12 cellular contexts compared by ENCODE assay signal in genomic region chr2:136874258-136874657, GRCh38.
DNase-seq lines count a peak whose midpoint lies in the region; ATAC-seq and TF ChIP-seq lines count a peak whose summit lies in the region.
"Had no signal": no experiment of that assay in that cellular context is flagged by ENCODE, and none has a peak within 500 bp of the region (broad histone marks: within the 10 kb centered on the region; RNA-seq: fewer than 3 reads in every experiment).

No MANE protein-coding gene starts in this region.

- H3K36me3 ChIP-seq in GM06990 (ENCODE audit: control insufficient read depth, insufficient read depth, low read length) (no peaks in the 10 kb centered on the region), SJCRH30 (no peaks in the 10 kb centered on the region), spleen (no peaks in the 10 kb centered on the region)

- no peak for ATAC-seq in HG02759 (IDR thresholded peaks at IDR 0.05; ENCODE audit: unreplicated experiment)
- ATAC-seq in HG02840 (IDR thresholded peaks at IDR 0.05; ENCODE audit: low FRiP score, unreplicated experiment): no peak
- no peak for ATAC-seq in GM21381 (IDR thresholded peaks at IDR 0.05; ENCODE audit: unreplicated experiment)
- ATAC-seq: natural killer cell had no signal

- TF ChIP-seq POLR2A in spleen (IDR thresholded peaks at IDR 0.05): no peak

- H3K27me3 ChIP-seq in GM06990 (replicated peaks; ENCODE audit: control insufficient read depth, insufficient read depth, low read length) (no peaks in the 10 kb centered on the region), HL-60 (ENCODE audit: insufficient read depth, poor library complexity, severe bottlenecking) (no peaks in the 10 kb centered on the region), SJCRH30 (peaks cover 13% of the 10 kb centered on the region), spleen (replicated peaks in 1 of 7) (no peaks in the 10 kb centered on the region)

- H3K4me1 ChIP-seq in SJCRH30 (no peaks in the 10 kb centered on the region), spleen (no peaks in the 10 kb centered on the region)

- H3K4me3 ChIP-seq in GM06990 (replicated peaks; ENCODE audit: low read depth, low read length) (no peak overlapping the region), HL-60 (replicated peaks; ENCODE audit: insufficient read depth, low read length) (no peak overlapping the region), SJCRH30 (no peak overlapping the region), spleen (no peak overlapping the region)

- peak; percentile 42 for TF ChIP-seq CTCF in GM06990 (IDR thresholded peaks at IDR 0.05; ENCODE audit: insufficient read depth, low read length, poor library complexity, severe bottlenecking)
- peak; percentile 16 for TF ChIP-seq CTCF in HL-60 (IDR thresholded peaks at IDR 0.05; ENCODE audit: insufficient read depth, low read length)
- TF ChIP-seq CTCF in spleen (IDR thresholded peaks at IDR 0.05 in 8 of 11, conservative IDR thresholded peaks at IDR 0.05 in 3 of 11): no peak

- intact Hi-C loops in spleen (cut with DNase I; ENCODE audit: low total_unique reads): no loop called here

- no peaks in the 10 kb centered on the region for H3K9me3 ChIP-seq in SJCRH30 (replicated peaks)
- H3K9me3 ChIP-seq in spleen: peaks cover 0 to 3% (median 0%) of the 10 kb centered on the region in 8 donors

- no peak overlapping the region for H3K27ac ChIP-seq in HL-60 (replicated peaks)
- H3K27ac ChIP-seq in SJCRH30: no peak overlapping the region
- H3K27ac ChIP-seq in spleen: no peak overlapping the region

- 58 to 74% (median 68%) methylated on average over 6 of the region's 6 CpGs for WGBS in spleen, 5 donors

- DNase-seq in GM06990 (ENCODE audit: extremely low read depth, insufficient read length) (no peak), HL-60 (ENCODE audit: low read depth in 1 of 2, low spot score in 1 of 2) (no peak), SJCRH30 (peak; percentile 13 to 53), kidney tubule cell (ENCODE audit: low spot score) (peak; percentile 46), spleen (no peak)
- DNase-seq: activated CD4-positive, alpha-beta T cell treated with anti-CD3 and anti-CD28 coated beads, Interleukin-2, amount 50 U/mL, for 1 hour; IMR-90; natural killer cell; stimulated activated CD8-positive, alpha-beta memory T cell treated with anti-CD3 and anti-CD28 coated beads, Interleukin-4, amount 100 ng/mL, for 48 hours had no signal

Comparison
In these comparisons a context has a peak if more than half of its experiments do, and no peak if none do; other contexts are left out.
1. DNase-seq: peak in SJCRH30 (2 of 2) and kidney tubule cell (single experiment); none in GM06990 (single experiment), HL-60 (0 of 2) and spleen (single experiment).
2. CTCF ChIP-seq: peak in GM06990 (single experiment) and HL-60 (single experiment); none in spleen (0 of 11).